ENCODE assay signal across 14 cellular contexts in the genomic region with DNA sequence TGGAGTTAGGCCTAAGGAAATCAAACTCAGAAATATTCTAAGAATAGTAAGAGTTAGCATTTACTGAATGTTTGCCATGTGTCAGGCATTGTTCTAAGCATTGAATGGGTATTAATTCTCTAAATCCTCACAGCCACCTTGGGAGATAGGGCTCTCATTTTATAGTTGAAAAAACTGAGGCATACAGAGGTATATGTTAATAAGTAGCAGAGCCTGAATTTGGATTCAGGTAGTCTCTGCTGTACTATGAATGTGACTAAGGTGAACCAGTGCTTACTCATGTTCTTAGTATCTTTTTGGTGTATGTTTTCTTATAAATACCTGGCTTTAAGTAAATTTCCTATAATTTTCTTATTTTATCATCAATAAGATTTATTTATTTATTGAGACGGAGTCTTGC. TPM values are rescaled to one million over a fixed set of nuclear protein-coding genes. Genes with fewer than 3 reads are reported as not detected.
DNase-seq lines count a peak whose midpoint lies in the region; ATAC-seq and TF ChIP-seq lines count a peak whose summit lies in the region.
"Had no signal": no experiment of that assay in that cellular context is flagged by ENCODE, and none has a peak within 500 bp of the region (broad histone marks: within the 10 kb centered on the region; RNA-seq: fewer than 3 reads in every experiment).

No MANE protein-coding gene starts in this region.

- no peak for ATAC-seq in activated T-cell treated with anti-CD3 and anti-CD28 coated beads, Interleukin-2, amount 50 U/mL, for 72 hours (replicated peaks in 1 of 2)
- ATAC-seq in GM18502 (IDR thresholded peaks at IDR 0.05; ENCODE audit: poor library complexity, unreplicated experiment) = no peak
- ATAC-seq in GM21423 (IDR thresholded peaks at IDR 0.05; ENCODE audit: unreplicated experiment) = no peak
- ATAC-seq: GM23338 had no signal

- TF ChIP-seq CTCF in SU-DHL-6 (IDR thresholded peaks at IDR 0.05; ENCODE audit: insufficient read depth, low read length, poor library complexity, severe bottlenecking) (no peak), esophagus squamous epithelium (IDR thresholded peaks at IDR 0.05) (no peak)

- H3K27ac ChIP-seq in SU-DHL-6 (ENCODE audit: low read depth, low read length) = 0 out of 2 replicates have a peak overlapping the region, but pooled peaks have one; percentile 27
- H3K27ac ChIP-seq in esophagus squamous epithelium = peak overlapping the region in 3 of 4 donors; percentile 43 to 100 (median 53)

- peaks cover 52% of the 10 kb centered on the region for H3F3A ChIP-seq in SU-DHL-6 (ENCODE audit: insufficient read depth)

- DNase-seq in activated T-cell treated with anti-CD3 and anti-CD28 coated beads, Interleukin-2, amount 50 U/mL, for 72 hours = no peak
- no peak for DNase-seq in activated T-cell treated with anti-CD3 and anti-CD28 coated beads, Interleukin-2, amount 50 U/mL, for 1 hour
- DNase-seq in esophagus squamous epithelium (lab: John Stamatoyannopoulos, UW) (no peak), HT-29 (ENCODE audit: low spot score) (no peak)
- DNase-seq: ACHN; C1 segment of cervical spinal cord; Calu3; CD4-positive, alpha-beta T cell; DMS 273 treated with DMSO at 0.1 percent for 48 hours; H7 had no signal

- WGBS in esophagus squamous epithelium, 2 donors = 87 to 100% methylated on average over 1 of the region's 1 CpG

- H3K27me3 ChIP-seq in SU-DHL-6 (ENCODE audit: low read length) (no peaks in the 10 kb centered on the region), esophagus squamous epithelium (no peaks in the 10 kb centered on the region)

- H3K4me1 Mint-ChIP-seq in activated T-cell treated with anti-CD3 and anti-CD28 coated beads, Interleukin-2, amount 50 U/mL, for 72 hours (ENCODE audit: low read depth) = peaks cover 49% of the 10 kb centered on the region

- peaks cover 0 to 2% of the 10 kb centered on the region in 2 donors for H3K9me3 Mint-ChIP-seq in activated T-cell treated with anti-CD3 and anti-CD28 coated beads, Interleukin-2, amount 50 U/mL, for 72 hours
- H3K9me3 Mint-ChIP-seq: CD4-positive, alpha-beta T cell; GM23338 had no signal

- TF ChIP-seq POLR2A in esophagus squamous epithelium (IDR thresholded peaks at IDR 0.05) = no peak

- no peak overlapping the region for H3K4me2 ChIP-seq in SU-DHL-6 (ENCODE audit: low read depth, low read length, poor library complexity, severe bottlenecking)
- H3K4me2 ChIP-seq: GM23338 had no signal

- peaks cover 13 to 68% (median 22%) of the 10 kb centered on the region in 3 donors for H3K4me1 ChIP-seq in esophagus squamous epithelium

- H3K4me3 ChIP-seq in SU-DHL-6 (ENCODE audit: insufficient read depth, low read length, poor library complexity, severe bottlenecking) (no peak overlapping the region), esophagus squamous epithelium (no peak overlapping the region)
- H3K4me3 ChIP-seq: GM23338 had no signal

- no peak overlapping the region for H3K9ac ChIP-seq in SU-DHL-6 (ENCODE audit: low read length)

- H3K36me3 Mint-ChIP-seq in activated T-cell treated with anti-CD3 and anti-CD28 coated beads, Interleukin-2, amount 50 U/mL, for 72 hours (ENCODE audit: insufficient read depth in 2 of 2) = peaks cover 13 to 30% of the 10 kb centered on the region in 2 donors

- peaks cover 11% of the 10 kb centered on the region for H4K20me1 ChIP-seq in SU-DHL-6 (ENCODE audit: low read depth, low read length)

- no peaks in the 10 kb centered on the region for H3K27me3 Mint-ChIP-seq in activated T-cell treated with anti-CD3 and anti-CD28 coated beads, Interleukin-2, amount 50 U/mL, for 72 hours (ENCODE audit: low read depth)
- H3K27me3 Mint-ChIP-seq: CD4-positive, alpha-beta T cell had no signal

- intact Hi-C loops in esophagus squamous epithelium (cut with DNase I) = no loop called here

- peaks cover 35% of the 10 kb centered on the region for H3K79me2 ChIP-seq in SU-DHL-6 (ENCODE audit: insufficient read depth, low read length)

- H3K36me3 ChIP-seq in SU-DHL-6 (ENCODE audit: low read length) (peaks cover 21% of the 10 kb centered on the region), esophagus squamous epithelium (no peaks in the 10 kb centered on the region)

- no peak overlapping the region for H3K27ac Mint-ChIP-seq in activated T-cell treated with anti-CD3 and anti-CD28 coated beads, Interleukin-2, amount 50 U/mL, for 72 hours
- H3K27ac Mint-ChIP-seq: CD4-positive, alpha-beta T cell; GM23338 had no signal

- H3K4me3 Mint-ChIP-seq in activated T-cell treated with anti-CD3 and anti-CD28 coated beads, Interleukin-2, amount 50 U/mL, for 72 hours = peak overlapping the region; percentile 12 to 14
- H3K4me3 Mint-ChIP-seq: CD4-positive, alpha-beta T cell; GM23338 had no signal

- H2AFZ ChIP-seq in SU-DHL-6 (ENCODE audit: low read depth, low read length, severe bottlenecking) = no peak overlapping the region
- H2AFZ ChIP-seq: GM23338 had no signal

- H3K9me2 ChIP-seq in SU-DHL-6 (replicated peaks; ENCODE audit: insufficient read depth, low read length) = no peaks in the 10 kb centered on the region

- H3K9me3 ChIP-seq in SU-DHL-6 (ENCODE audit: insufficient read depth, low read length) = no peaks in the 10 kb centered on the region
- no peaks in the 10 kb centered on the region for H3K9me3 ChIP-seq in esophagus squamous epithelium

RNA-seq across cellular contexts. Expression of gene ARF6, which starts 8.1 kb away (rescaled TPM):
- 100 to 1,000 TPM; 218 to 219 TPM for total RNA-seq in activated T-cell treated with anti-CD3 and anti-CD28 coated beads, Interleukin-2, amount 50 U/mL, for 72 hours
- 100 to 1,000 TPM; 109 to 156 (median 133) TPM for total RNA-seq in esophagus squamous epithelium
- 47.1 and 47.3 TPM in 2 replicates for total RNA-seq in HT-29 (2014; rRNA removed; shearing (Covaris generic))

RNA-seq across cellular contexts. Expression of gene NEMF, which starts 48.4 kb away (rescaled TPM):
- 10 to 100 TPM; 68.8 to 71.7 TPM for total RNA-seq in activated T-cell treated with anti-CD3 and anti-CD28 coated beads, Interleukin-2, amount 50 U/mL, for 72 hours
- total RNA-seq in esophagus squamous epithelium = 10 to 100 TPM; 36.4 to 89.8 (median 59.9) TPM
- 12.4 and 20.0 TPM in 2 replicates for total RNA-seq in HT-29 (2014; rRNA removed; shearing (Covaris generic))
